Comparison of ENCODE assay signal across 1 cellular context in genomic region chr1:1040004-1040991, GRCh38.
TF ChIP-seq lines count a peak whose summit lies in the region.

No MANE protein-coding gene starts in this region.

TF ChIP-seq in K562, 482 proteins besides CTCF, POLR2A, EP300 and RAD21 (continued from another document and continues in another):
- TF ChIP-seq, protein P1, sequence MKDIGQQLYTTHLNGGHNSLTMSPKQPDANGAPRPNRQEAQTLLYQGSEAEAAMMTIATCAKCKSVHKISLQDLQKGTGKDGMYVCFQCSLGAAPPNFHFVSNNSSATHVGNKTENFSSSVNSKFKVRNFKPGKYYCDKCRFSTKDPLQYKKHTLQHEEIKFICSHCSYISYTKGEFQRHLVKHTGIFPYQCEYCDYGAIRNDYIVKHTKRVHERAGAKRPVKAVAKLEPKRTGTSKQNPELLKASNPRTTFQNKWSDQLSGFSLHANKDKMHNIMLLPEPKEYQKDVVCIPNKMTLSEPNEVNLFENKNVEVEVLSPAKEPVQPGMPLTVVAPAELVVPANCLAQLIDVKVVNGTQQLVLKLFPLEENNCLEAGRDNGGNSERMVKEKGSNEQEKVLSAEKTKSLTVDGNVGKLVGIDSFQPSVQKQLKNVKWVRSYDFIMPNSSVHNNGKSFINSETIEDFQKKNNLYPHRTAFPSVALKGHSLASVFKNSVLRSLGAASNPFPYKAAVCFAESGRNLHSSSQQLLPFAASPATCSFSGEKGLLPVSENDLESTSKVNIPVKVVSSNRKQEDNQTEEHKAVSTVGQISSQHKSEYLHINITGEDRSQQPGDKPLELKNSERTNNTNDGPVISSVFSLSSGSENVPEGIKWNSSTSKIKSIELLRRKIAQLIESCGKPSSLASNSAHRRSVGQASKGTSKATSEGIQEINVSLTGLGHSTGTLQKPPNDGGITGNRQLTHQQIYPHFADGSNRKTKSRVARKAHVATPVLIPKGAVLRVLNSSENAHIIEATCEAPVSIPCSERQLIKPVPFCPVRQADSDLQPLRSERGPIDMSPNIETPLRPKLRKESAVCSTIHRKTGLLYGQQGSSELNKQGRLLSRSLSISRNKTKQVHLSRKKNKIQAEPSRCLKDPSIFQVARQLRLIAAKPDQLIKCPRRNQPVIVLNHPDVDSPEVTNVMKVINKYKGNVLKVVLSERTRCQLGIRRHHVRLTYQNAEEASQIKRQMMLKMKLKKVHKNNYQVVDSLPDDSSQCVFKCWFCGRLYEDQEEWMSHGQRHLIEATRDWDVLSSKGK (CRISPR knock-in tag; IDR thresholded peaks at IDR 0.05) = no peak
- TF ChIP-seq BDP1 (IDR thresholded peaks at IDR 0.05; ENCODE audit: insufficient read depth, insufficient read length) (no peak), ZNF12 (CRISPR knock-in tag; IDR thresholded peaks at IDR 0.05) (no peak), U2AF2 (optimal IDR thresholded peaks at IDR 0.05; ENCODE audit: low read depth, low read length) (no peak), CHD4 (IDR thresholded peaks at IDR 0.05; ENCODE audit: insufficient read depth, insufficient replicate concordance, low read depth, low read length, poor library complexity, severe bottlenecking) (no peak), CXXC5 (CRISPR knock-in tag; IDR thresholded peaks at IDR 0.05) (peak; percentile 87), HIVEP1 (CRISPR knock-in tag; IDR thresholded peaks at IDR 0.05) (no peak), NFATC3 (IDR thresholded peaks at IDR 0.05) (no peak), PHF20 (IDR thresholded peaks at IDR 0.05; ENCODE audit: partially characterized antibody) (peak; percentile 41), TAF1 (IDR thresholded peaks at IDR 0.05; ENCODE audit: control insufficient read depth, extremely low read depth, insufficient read depth, low read length, severe bottlenecking) (no peak), TCF3 (CRISPR knock-in tag; IDR thresholded peaks at IDR 0.05) (no peak), MAFF (IDR thresholded peaks at IDR 0.05; ENCODE audit: low read length) (no peak), ZBTB1 (CRISPR knock-in tag; IDR thresholded peaks at IDR 0.05; ENCODE audit: borderline replicate concordance, low read depth) (peak; percentile 66; the same call in 1 of the 2 replicates), CHD2 (IDR thresholded peaks at IDR 0.05; ENCODE audit: low read depth, low read length) (no peak), SMC3 (conservative IDR thresholded peaks at IDR 0.05; ENCODE audit: insufficient read depth, low read depth, low read length) (no peak), PHB (CRISPR knock-in tag; IDR thresholded peaks at IDR 0.05) (no peak), GTF3C2 (IDR thresholded peaks at IDR 0.05; ENCODE audit: borderline replicate concordance, extremely low read depth, insufficient read length) (no peak), RBBP5 (IDR thresholded peaks at IDR 0.05; ENCODE audit: borderline replicate concordance, insufficient read depth, low read length, poor library complexity, severe bottlenecking) (peak; percentile 34), KLF10 (CRISPR knock-in tag; IDR thresholded peaks at IDR 0.05) (no peak), MAFG (tag; conservative IDR thresholded peaks at IDR 0.05) (no peak), IFI16 (CRISPR knock-in tag; IDR thresholded peaks at IDR 0.05) (no peak), MAZ (CRISPR knock-in tag; conservative IDR thresholded peaks at IDR 0.05 in 1 of 2, IDR thresholded peaks at IDR 0.05 in 1 of 2) (peak; percentile 56 to 85), AFF1 (IDR thresholded peaks at IDR 0.05; ENCODE audit: low read depth in 1 of 2, partially characterized antibody in 2 of 2) (no peak), SMAD4 (CRISPR knock-in tag; conservative IDR thresholded peaks at IDR 0.05) (peak; percentile 34; the same call in 1 of the 2 replicates), PKNOX1 (IDR thresholded peaks at IDR 0.05) (no peak), MEF2D (tag; conservative IDR thresholded peaks at IDR 0.05; ENCODE audit: low read depth) (no peak), KLF16 (IDR thresholded peaks at IDR 0.05) (no peak), NFRKB (IDR thresholded peaks at IDR 0.05; ENCODE audit: low read depth) (no peak), POLR2G (IDR thresholded peaks at IDR 0.05; ENCODE audit: low read depth, low read length) (0 out of 2 replicates have a peak, but pooled peaks have one; percentile 34), SIRT6 (IDR thresholded peaks at IDR 0.05; ENCODE audit: low read depth, low read length) (no peak), ZNF586 (CRISPR knock-in tag; conservative IDR thresholded peaks at IDR 0.05) (no peak), THRAP3 (IDR thresholded peaks at IDR 0.05; ENCODE audit: borderline replicate concordance) (no peak), ZNF347 (CRISPR knock-in tag; IDR thresholded peaks at IDR 0.05; ENCODE audit: low read depth) (no peak), ZNF57 (CRISPR knock-in tag; IDR thresholded peaks at IDR 0.05) (no peak)
- TF ChIP-seq, protein P2, sequence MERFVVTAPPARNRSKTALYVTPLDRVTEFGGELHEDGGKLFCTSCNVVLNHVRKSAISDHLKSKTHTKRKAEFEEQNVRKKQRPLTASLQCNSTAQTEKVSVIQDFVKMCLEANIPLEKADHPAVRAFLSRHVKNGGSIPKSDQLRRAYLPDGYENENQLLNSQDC (CRISPR knock-in tag; IDR thresholded peaks at IDR 0.05) = no peak
- TF ChIP-seq, protein P3, sequence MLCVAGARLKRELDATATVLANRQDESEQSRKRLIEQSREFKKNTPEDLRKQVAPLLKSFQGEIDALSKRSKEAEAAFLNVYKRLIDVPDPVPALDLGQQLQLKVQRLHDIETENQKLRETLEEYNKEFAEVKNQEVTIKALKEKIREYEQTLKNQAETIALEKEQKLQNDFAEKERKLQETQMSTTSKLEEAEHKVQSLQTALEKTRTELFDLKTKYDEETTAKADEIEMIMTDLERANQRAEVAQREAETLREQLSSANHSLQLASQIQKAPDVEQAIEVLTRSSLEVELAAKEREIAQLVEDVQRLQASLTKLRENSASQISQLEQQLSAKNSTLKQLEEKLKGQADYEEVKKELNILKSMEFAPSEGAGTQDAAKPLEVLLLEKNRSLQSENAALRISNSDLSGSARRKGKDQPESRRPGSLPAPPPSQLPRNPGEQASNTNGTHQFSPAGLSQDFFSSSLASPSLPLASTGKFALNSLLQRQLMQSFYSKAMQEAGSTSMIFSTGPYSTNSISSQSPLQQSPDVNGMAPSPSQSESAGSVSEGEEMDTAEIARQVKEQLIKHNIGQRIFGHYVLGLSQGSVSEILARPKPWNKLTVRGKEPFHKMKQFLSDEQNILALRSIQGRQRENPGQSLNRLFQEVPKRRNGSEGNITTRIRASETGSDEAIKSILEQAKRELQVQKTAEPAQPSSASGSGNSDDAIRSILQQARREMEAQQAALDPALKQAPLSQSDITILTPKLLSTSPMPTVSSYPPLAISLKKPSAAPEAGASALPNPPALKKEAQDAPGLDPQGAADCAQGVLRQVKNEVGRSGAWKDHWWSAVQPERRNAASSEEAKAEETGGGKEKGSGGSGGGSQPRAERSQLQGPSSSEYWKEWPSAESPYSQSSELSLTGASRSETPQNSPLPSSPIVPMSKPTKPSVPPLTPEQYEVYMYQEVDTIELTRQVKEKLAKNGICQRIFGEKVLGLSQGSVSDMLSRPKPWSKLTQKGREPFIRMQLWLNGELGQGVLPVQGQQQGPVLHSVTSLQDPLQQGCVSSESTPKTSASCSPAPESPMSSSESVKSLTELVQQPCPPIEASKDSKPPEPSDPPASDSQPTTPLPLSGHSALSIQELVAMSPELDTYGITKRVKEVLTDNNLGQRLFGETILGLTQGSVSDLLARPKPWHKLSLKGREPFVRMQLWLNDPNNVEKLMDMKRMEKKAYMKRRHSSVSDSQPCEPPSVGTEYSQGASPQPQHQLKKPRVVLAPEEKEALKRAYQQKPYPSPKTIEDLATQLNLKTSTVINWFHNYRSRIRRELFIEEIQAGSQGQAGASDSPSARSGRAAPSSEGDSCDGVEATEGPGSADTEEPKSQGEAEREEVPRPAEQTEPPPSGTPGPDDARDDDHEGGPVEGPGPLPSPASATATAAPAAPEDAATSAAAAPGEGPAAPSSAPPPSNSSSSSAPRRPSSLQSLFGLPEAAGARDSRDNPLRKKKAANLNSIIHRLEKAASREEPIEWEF (CRISPR knock-in tag; IDR thresholded peaks at IDR 0.05) = no peak
- TF ChIP-seq, protein P4, sequence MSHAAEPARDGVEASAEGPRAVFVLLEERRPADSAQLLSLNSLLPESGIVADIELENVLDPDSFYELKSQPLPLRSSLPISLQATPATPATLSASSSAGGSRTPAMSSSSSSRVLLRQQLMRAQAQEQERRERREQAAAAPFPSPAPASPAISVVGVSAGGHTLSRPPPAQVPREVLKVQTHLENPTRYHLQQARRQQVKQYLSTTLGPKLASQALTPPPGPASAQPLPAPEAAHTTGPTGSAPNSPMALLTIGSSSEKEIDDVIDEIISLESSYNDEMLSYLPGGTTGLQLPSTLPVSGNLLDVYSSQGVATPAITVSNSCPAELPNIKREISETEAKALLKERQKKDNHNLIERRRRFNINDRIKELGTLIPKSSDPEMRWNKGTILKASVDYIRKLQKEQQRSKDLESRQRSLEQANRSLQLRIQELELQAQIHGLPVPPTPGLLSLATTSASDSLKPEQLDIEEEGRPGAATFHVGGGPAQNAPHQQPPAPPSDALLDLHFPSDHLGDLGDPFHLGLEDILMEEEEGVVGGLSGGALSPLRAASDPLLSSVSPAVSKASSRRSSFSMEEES (CRISPR knock-in tag; IDR thresholded peaks at IDR 0.05) = no peak
- TF ChIP-seq, protein P5, sequence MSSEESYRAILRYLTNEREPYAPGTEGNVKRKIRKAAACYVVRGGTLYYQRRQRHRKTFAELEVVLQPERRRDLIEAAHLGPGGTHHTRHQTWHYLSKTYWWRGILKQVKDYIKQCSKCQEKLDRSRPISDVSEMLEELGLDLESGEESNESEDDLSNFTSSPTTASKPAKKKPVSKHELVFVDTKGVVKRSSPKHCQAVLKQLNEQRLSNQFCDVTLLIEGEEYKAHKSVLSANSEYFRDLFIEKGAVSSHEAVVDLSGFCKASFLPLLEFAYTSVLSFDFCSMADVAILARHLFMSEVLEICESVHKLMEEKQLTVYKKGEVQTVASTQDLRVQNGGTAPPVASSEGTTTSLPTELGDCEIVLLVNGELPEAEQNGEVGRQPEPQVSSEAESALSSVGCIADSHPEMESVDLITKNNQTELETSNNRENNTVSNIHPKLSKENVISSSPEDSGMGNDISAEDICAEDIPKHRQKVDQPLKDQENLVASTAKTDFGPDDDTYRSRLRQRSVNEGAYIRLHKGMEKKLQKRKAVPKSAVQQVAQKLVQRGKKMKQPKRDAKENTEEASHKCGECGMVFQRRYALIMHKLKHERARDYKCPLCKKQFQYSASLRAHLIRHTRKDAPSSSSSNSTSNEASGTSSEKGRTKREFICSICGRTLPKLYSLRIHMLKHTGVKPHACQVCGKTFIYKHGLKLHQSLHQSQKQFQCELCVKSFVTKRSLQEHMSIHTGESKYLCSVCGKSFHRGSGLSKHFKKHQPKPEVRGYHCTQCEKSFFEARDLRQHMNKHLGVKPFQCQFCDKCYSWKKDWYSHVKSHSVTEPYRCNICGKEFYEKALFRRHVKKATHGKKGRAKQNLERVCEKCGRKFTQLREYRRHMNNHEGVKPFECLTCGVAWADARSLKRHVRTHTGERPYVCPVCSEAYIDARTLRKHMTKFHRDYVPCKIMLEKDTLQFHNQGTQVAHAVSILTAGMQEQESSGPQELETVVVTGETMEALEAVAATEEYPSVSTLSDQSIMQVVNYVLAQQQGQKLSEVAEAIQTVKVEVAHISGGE (CRISPR knock-in tag; IDR thresholded peaks at IDR 0.05) = no peak
